ENCODE assay signal across 1 cellular context in the genomic region with DNA sequence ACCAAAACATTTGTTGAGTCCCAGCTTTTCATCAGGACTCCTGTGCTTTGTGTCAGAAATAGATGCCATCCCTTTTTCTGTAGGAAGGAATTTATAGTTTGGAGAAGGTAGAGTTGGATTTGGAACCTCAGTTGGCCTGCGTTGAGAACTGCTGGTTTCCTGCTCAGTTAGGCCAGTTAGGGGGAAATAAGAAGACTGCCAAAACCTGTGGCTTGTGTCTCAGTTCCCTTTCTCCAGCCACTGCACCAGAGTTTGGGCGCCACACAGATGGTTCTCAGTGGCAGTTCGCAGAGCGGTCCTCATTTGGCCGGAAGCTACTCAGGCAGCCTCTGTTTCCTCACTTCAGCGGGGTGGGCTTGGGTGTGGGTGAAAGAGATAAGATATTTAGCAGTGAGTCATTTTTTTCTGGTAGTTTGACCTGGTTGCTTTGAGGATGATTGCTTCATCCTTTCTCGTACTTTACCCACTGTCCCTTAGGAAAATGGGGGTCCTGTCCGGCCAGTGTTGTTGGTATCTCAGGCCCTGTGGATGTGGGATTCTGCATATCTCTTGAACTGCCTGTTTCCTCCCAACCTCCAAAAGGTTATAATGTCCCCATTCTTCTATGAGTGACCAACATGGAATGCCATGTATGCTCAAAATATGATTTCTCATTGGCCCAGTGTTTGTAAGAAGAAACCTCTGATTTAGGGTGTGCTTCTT.
A peak's percentile ranks its signal among the peaks of the same experiment; 100 is the strongest.
TF ChIP-seq lines count a peak whose summit lies in the region.

No MANE protein-coding gene starts in this region.

TF ChIP-seq in HEK293, 187 proteins besides CTCF, POLR2A, EP300 and RAD21 (continued from another document):
- TF ChIP-seq, protein P1, sequence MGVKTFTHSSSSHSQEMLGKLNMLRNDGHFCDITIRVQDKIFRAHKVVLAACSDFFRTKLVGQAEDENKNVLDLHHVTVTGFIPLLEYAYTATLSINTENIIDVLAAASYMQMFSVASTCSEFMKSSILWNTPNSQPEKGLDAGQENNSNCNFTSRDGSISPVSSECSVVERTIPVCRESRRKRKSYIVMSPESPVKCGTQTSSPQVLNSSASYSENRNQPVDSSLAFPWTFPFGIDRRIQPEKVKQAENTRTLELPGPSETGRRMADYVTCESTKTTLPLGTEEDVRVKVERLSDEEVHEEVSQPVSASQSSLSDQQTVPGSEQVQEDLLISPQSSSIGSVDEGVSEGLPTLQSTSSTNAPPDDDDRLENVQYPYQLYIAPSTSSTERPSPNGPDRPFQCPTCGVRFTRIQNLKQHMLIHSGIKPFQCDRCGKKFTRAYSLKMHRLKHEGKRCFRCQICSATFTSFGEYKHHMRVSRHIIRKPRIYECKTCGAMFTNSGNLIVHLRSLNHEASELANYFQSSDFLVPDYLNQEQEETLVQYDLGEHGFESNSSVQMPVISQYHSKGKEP (tag by site-specific recombination; IDR thresholded peaks at IDR 0.05), result no peak
- TF ChIP-seq EGR2 (tag by site-specific recombination; IDR thresholded peaks at IDR 0.05; ENCODE audit: low read depth), result 0 out of 2 replicates have a peak, but pooled peaks have one; percentile 17
- TF ChIP-seq, protein P2, sequence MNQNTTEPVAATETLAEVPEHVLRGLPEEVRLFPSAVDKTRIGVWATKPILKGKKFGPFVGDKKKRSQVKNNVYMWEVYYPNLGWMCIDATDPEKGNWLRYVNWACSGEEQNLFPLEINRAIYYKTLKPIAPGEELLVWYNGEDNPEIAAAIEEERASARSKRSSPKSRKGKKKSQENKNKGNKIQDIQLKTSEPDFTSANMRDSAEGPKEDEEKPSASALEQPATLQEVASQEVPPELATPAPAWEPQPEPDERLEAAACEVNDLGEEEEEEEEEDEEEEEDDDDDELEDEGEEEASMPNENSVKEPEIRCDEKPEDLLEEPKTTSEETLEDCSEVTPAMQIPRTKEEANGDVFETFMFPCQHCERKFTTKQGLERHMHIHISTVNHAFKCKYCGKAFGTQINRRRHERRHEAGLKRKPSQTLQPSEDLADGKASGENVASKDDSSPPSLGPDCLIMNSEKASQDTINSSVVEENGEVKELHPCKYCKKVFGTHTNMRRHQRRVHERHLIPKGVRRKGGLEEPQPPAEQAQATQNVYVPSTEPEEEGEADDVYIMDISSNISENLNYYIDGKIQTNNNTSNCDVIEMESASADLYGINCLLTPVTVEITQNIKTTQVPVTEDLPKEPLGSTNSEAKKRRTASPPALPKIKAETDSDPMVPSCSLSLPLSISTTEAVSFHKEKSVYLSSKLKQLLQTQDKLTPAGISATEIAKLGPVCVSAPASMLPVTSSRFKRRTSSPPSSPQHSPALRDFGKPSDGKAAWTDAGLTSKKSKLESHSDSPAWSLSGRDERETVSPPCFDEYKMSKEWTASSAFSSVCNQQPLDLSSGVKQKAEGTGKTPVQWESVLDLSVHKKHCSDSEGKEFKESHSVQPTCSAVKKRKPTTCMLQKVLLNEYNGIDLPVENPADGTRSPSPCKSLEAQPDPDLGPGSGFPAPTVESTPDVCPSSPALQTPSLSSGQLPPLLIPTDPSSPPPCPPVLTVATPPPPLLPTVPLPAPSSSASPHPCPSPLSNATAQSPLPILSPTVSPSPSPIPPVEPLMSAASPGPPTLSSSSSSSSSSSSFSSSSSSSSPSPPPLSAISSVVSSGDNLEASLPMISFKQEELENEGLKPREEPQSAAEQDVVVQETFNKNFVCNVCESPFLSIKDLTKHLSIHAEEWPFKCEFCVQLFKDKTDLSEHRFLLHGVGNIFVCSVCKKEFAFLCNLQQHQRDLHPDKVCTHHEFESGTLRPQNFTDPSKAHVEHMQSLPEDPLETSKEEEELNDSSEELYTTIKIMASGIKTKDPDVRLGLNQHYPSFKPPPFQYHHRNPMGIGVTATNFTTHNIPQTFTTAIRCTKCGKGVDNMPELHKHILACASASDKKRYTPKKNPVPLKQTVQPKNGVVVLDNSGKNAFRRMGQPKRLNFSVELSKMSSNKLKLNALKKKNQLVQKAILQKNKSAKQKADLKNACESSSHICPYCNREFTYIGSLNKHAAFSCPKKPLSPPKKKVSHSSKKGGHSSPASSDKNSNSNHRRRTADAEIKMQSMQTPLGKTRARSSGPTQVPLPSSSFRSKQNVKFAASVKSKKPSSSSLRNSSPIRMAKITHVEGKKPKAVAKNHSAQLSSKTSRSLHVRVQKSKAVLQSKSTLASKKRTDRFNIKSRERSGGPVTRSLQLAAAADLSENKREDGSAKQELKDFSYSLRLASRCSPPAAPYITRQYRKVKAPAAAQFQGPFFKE (tag by site-specific recombination; IDR thresholded peaks at IDR 0.05; ENCODE audit: borderline replicate concordance), result no peak
- no peak for TF ChIP-seq KLF9 (tag by site-specific recombination; IDR thresholded peaks at IDR 0.05; ENCODE audit: low read depth)
- no peak for TF ChIP-seq ZSCAN23 (tag by site-specific recombination; IDR thresholded peaks at IDR 0.05)
- TF ChIP-seq, protein P3, sequence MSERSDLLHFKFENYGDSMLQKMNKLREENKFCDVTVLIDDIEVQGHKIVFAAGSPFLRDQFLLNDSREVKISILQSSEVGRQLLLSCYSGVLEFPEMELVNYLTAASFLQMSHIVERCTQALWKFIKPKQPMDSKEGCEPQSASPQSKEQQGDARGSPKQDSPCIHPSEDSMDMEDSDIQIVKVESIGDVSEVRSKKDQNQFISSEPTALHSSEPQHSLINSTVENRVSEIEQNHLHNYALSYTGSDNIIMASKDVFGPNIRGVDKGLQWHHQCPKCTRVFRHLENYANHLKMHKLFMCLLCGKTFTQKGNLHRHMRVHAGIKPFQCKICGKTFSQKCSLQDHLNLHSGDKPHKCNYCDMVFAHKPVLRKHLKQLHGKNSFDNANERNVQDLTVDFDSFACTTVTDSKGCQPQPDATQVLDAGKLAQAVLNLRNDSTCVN (tag by site-specific recombination; optimal IDR thresholded peaks at IDR 0.05), result peak; percentile 6
